Comparison of ENCODE assay signal across 8 cellular contexts in the genomic region with DNA sequence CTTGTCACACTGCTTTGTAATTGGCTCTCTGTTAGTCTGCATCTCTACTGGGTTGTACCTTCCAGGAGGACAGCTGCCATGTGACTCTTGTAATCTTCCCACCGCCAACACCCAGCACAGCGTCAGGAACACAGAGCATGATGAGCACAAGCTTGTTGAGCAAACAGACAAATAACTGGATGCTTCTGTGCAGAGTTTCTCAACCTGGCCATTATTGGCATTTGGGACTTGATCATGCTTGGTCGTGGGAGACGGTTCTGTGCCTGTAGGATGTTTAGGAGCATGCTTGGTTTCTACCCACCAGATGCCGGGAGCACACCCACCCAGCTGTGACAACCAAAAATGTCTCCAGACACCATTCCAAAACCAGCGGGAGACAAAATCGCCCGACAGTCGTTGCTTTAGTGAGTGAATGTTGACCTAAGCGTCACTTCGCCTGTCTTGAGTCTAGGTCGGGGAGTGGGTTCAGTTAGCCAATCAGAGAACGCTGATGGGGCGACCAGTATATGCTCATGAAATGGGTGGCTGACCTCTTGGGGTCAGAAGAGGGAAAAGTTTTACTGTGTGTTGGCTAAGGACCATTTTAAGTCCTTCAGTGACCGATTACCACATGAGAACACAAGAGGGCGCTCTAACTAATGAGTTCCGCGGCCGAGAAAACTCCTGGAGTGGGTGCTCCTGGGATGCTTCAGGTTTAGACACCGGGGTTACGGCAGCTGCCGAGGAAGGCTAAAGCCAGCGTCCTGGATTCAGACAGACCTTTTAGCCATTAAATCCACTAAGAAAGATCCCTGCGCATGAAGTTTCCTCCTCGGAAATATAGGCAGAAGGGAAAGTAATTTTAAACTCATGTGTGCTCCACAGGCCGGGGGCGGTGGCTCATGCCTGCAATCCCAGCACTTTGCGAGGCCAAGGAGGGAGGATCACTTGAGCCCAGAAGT.
DNase-seq lines count a peak whose midpoint lies in the region; ATAC-seq and TF ChIP-seq lines count a peak whose summit lies in the region.

No MANE protein-coding gene starts in this region.

- H3K27me3 ChIP-seq in ACC112 (ENCODE audit: insufficient read depth, low read length): no peaks in the 10 kb centered on the region

- H3K79me2 ChIP-seq in ACC112 (ENCODE audit: control insufficient read depth, insufficient read depth, low read length, unreplicated experiment): no peaks in the 10 kb centered on the region

- ATAC-seq in GM19463 (IDR thresholded peaks at IDR 0.05; ENCODE audit: unreplicated experiment): no peak

- peaks cover 1% of the 10 kb centered on the region for H3K4me1 ChIP-seq in ACC112 (ENCODE audit: control insufficient read depth, insufficient read depth, low read length, unreplicated experiment)

- no peak overlapping the region for H3K27ac ChIP-seq in ACC112 (ENCODE audit: low read depth, low read length)
- H3K27ac ChIP-seq in VCaP: no peak overlapping the region

- peak; percentile 40 for DNase-seq in GM19240 (ENCODE audit: insufficient read length, low spot score)
- peak; percentile 64 for DNase-seq in NCI-H2196 treated with DMSO at 0.1 percent for 48 hours (lab: John Stamatoyannopoulos, UW; ENCODE audit: unreplicated experiment)
- DNase-seq in cardiac fibroblast (ENCODE audit: low read depth in 2 of 2): peak; percentile 91 to 94
- peak; percentile 75 for DNase-seq in kidney tubule cell (ENCODE audit: low spot score)
- DNase-seq in stimulated activated CD4-positive, alpha-beta T cell treated with anti-CD3 and anti-CD28 coated beads, Interleukin-2, amount 100 ng/mL, for 4 hours (ENCODE audit: low read depth): peak; percentile 39

- peak; percentile 81 for TF ChIP-seq CTCF in VCaP (conservative IDR thresholded peaks at IDR 0.05)
- TF ChIP-seq CTCF in cardiac fibroblast (IDR thresholded peaks at IDR 0.05; ENCODE audit: low read depth, low read length): peak; percentile 67

- H3K36me3 ChIP-seq in ACC112 (ENCODE audit: insufficient read depth, low read length): no peaks in the 10 kb centered on the region

- no peak overlapping the region for H3K4me3 ChIP-seq in ACC112 (ENCODE audit: low read depth, low read length)
- no peak overlapping the region for H3K4me3 ChIP-seq in cardiac fibroblast (replicated peaks in 1 of 2; ENCODE audit: low read depth in 2 of 2, low read length in 2 of 2)

- peak overlapping the region; percentile 48 for H2AFZ ChIP-seq in ACC112 (ENCODE audit: low read length, unreplicated experiment)

Comparison
In these comparisons a context has a peak if more than half of its experiments do, and no peak if none do; other contexts are left out.
1. DNase-seq: peak in every context shown above with its lines; median percentile 92 in cardiac fibroblast; 75 in kidney tubule cell; 64 in NCI-H2196 treated with DMSO at 0.1 percent for 48 hours; 40 in GM19240; 39 in stimulated activated CD4-positive, alpha-beta T cell treated with anti-CD3 and anti-CD28 coated beads, Interleukin-2, amount 100 ng/mL, for 4 hours.